In the genomic region with DNA sequence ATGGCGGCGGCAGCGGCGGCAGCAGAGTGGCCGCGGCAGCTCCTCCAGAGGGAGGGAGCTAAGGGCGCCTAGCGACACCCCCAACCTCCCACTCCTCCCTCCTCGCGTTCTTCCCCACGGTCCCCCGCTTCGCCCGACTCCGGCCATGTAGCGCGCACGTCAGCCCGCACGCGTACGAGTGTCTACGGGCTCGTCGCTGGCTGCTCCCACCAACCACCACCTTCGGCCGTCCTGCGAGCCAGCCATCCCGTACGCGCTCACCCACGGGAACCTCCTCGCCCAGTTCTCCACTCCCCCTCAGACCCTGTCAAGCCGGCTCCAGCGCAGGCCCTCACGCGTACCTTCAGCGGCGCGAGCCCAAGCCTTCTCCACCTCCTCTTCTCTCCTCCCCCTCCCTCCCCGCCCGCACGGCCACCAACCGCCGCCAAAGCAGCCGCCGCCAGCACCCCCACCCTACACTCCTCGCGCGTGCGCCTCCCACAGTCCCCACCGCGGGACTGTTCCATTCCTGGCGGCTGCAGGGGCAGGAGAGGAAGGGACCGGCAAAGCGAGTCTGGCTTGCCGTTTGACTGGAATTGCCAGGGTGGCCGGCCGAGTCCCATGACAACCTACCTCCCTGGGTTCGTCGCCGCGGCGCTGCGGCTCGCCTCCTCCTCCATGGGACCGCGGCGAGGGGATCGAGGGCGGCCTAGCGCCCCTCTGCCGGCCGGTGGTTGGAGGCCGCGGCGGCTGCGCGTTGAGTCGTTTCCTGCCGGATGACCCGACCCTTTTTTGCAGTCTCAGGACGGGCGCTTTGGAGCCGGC, we compare ENCODE assay signal across 8 cellular contexts. TPM values are rescaled to one million over a fixed set of nuclear protein-coding genes. Genes with fewer than 3 reads are reported as not detected.
DNase-seq lines count a peak whose midpoint lies in the region; ATAC-seq and TF ChIP-seq lines count a peak whose summit lies in the region.

DAP3 (plus strand) TSS at position 774 of the 804 bp plus-strand sequence. CDS start 20,689 bp downstream, outside the sequence.
A gene with protein sequence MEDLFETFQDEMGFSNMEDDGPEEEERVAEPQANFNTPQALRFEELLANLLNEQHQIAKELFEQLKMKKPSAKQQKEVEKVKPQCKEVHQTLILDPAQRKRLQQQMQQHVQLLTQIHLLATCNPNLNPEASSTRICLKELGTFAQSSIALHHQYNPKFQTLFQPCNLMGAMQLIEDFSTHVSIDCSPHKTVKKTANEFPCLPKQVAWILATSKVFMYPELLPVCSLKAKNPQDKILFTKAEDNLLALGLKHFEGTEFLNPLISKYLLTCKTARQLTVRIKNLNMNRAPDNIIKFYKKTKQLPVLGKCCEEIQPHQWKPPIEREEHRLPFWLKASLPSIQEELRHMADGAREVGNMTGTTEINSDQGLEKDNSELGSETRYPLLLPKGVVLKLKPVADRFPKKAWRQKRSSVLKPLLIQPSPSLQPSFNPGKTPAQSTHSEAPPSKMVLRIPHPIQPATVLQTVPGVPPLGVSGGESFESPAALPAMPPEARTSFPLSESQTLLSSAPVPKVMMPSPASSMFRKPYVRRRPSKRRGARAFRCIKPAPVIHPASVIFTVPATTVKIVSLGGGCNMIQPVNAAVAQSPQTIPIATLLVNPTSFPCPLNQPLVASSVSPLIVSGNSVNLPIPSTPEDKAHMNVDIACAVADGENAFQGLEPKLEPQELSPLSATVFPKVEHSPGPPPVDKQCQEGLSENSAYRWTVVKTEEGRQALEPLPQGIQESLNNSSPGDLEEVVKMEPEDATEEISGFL (minus strand): TSS at position 457 of the 804 bp plus-strand sequence. CDS start 8,338 bp downstream, outside the sequence.

- H3K27me3 ChIP-seq in right atrium auricular region: no peaks in the 10 kb centered on the region

- H3K4me1 ChIP-seq in right atrium auricular region (peaks cover 0 to 47% of the 10 kb centered on the region in 2 donors), urinary bladder (ENCODE audit: insufficient read depth) (no peaks in the 10 kb centered on the region)

- peak; percentile 64 for TF ChIP-seq POLR2A in GM18505 (IDR thresholded peaks at IDR 0.05; ENCODE audit: borderline replicate concordance, extremely low read depth, insufficient read depth, insufficient read length)

- no peaks in the 10 kb centered on the region for H3K27me3 Mint-ChIP-seq in T-helper 2 cell treated with Interferon-gamma antibody and Interleukin-4, amounts not matched to agents 5 μg/mL and 100 μg/mL, for 36 hours (ENCODE audit: low read depth)

- H3K36me3 ChIP-seq in right atrium auricular region: no peaks in the 10 kb centered on the region
- no peaks in the 10 kb centered on the region for H3K36me3 ChIP-seq in urinary bladder (ENCODE audit: insufficient read depth)

- H3K9me3 ChIP-seq in right atrium auricular region: no peaks in the 10 kb centered on the region

- under 1% methylated on average over 85 of the region's 85 CpGs for WGBS in urinary bladder

- H3K36me3 Mint-ChIP-seq in T-helper 2 cell treated with Interferon-gamma antibody and Interleukin-4, amounts not matched to agents 5 μg/mL and 100 μg/mL, for 36 hours (ENCODE audit: low read depth): peaks cover 51% of the 10 kb centered on the region

- peaks cover 10% of the 10 kb centered on the region for H3K9me3 Mint-ChIP-seq in T-helper 2 cell treated with Interferon-gamma antibody and Interleukin-4, amounts not matched to agents 5 μg/mL and 100 μg/mL, for 36 hours

- H3K27ac ChIP-seq in right atrium auricular region (peak within 1 kb of the TSS; percentile 93 to 97), urinary bladder (ENCODE audit: low read depth) (peak within 1 kb of the TSS; percentile 87)

- DNase-seq in NCI-H2029 treated with DMSO at 0.1 percent for 48 hours (lab: John Stamatoyannopoulos, UW) (peak; percentile 62), anterior cingulate cortex (lab: John Stamatoyannopoulos, UW) (peak; percentile 47 to 99 (median 89)), right atrium auricular region (ENCODE audit: low spot score) (peak; percentile 90), pulmonary artery endothelial cell (ENCODE audit: low read depth, low spot score) (peak; percentile 63)
- peak; percentile 90 for DNase-seq in T-helper 2 cell treated with Interferon-gamma antibody and Interleukin-4, amounts not matched to agents 5 μg/mL and 100 μg/mL, for 36 hours (ENCODE audit: low spot score)

- H3K4me1 Mint-ChIP-seq in T-helper 2 cell treated with Interferon-gamma antibody and Interleukin-4, amounts not matched to agents 5 μg/mL and 100 μg/mL, for 36 hours (ENCODE audit: low read depth): peaks cover 47% of the 10 kb centered on the region

- H3K4me3 Mint-ChIP-seq in T-helper 2 cell treated with Interferon-gamma antibody and Interleukin-4, amounts not matched to agents 5 μg/mL and 100 μg/mL, for 36 hours: peak within 1 kb of the TSS; percentile 98

- H3K4me3 ChIP-seq in right atrium auricular region (peak within 1 kb of the TSS; percentile 91 to 98), urinary bladder (ENCODE audit: low read depth, low read length) (peak within 1 kb of the TSS; percentile 58)

- ATAC-seq in GM18505 (IDR thresholded peaks at IDR 0.05; ENCODE audit: unreplicated experiment) (peak; percentile 73), HG02970 (IDR thresholded peaks at IDR 0.05; ENCODE audit: low FRiP score, unreplicated experiment) (peak; percentile 86)

- no peak for TF ChIP-seq CTCF in right atrium auricular region (IDR thresholded peaks at IDR 0.05)

- peak within 1 kb of the TSS; percentile 98 for H3K27ac Mint-ChIP-seq in T-helper 2 cell treated with Interferon-gamma antibody and Interleukin-4, amounts not matched to agents 5 μg/mL and 100 μg/mL, for 36 hours

RNA-seq across cellular contexts. Expression of gene DAP3, which starts in this region (rescaled TPM):
- 100 to 1,000 TPM in 1 of 2 donors, 10 to 100 TPM in 1; 76.8 to 120 TPM for total RNA-seq in right atrium auricular region
- total RNA-seq in pulmonary artery endothelial cell: 56.5 and 58.7 TPM in 2 replicates
- total RNA-seq in urinary bladder: 57.3 TPM
- polyA plus RNA-seq in urinary bladder: 72.0 TPM

RNA-seq across cellular contexts. Expression of the second gene that starts in this region (rescaled TPM):
- total RNA-seq in right atrium auricular region (10 to 100 TPM; 54.0 to 90.8 TPM), pulmonary artery endothelial cell (25.3 and 31.5 TPM in 2 replicates), urinary bladder (166 TPM)
- 56.5 TPM for polyA plus RNA-seq in urinary bladder

Comparison
In these comparisons a context has a peak if more than half of its experiments do, and no peak if none do; other contexts are left out.
1. Peak in every context shown above with its lines: DNase-seq, ATAC-seq, H3K4me3 ChIP-seq and H3K27ac ChIP-seq.